In genomic region chr10:59905735-59906416, GRCh38 we compare ENCODE assay signal across 8 cellular contexts. TPM values are rescaled to one million over a fixed set of nuclear protein-coding genes. Genes with fewer than 3 reads are reported as not detected.
DNase-seq lines count a peak whose midpoint lies in the region; ATAC-seq and TF ChIP-seq lines count a peak whose summit lies in the region.

No MANE protein-coding gene starts in this region.

- in situ Hi-C loops in mammary epithelial cell (cut with MboI; ENCODE audit: low sequenced_read_pairs in 2 of 2), result loop anchor here in 1 of 2 donors (5.0 kb wide), 1 partner anchor 34 kb away; no protein-coding TSS in a partner anchor

- DNase-seq in NCI-H69 (lab: John Stamatoyannopoulos, UW) (peak; percentile 51), mammary epithelial cell (no peak), right lobe of liver (peak in 2 of 3 donors; percentile 34 to 60), superior temporal gyrus (ENCODE audit: extremely low spot score) (peak; percentile 13), NCI-H226 (no peak), NCI-H1105 (lab: John Stamatoyannopoulos, UW) (no peak)

- BruUV-seq in mammary epithelial cell (replicated peaks; lab: Mats Ljungman, UMichigan), result TSS peak; percentile 15

- ATAC-seq in GM19438 (IDR thresholded peaks at IDR 0.05; ENCODE audit: low read depth, unreplicated experiment) (peak; percentile 4), right lobe of liver (no peak), GM21423 (IDR thresholded peaks at IDR 0.05; ENCODE audit: unreplicated experiment) (no peak)

- H3K4me2 ChIP-seq in mammary epithelial cell (ENCODE audit: insufficient read depth, low read depth, low read length), result peak overlapping the region; percentile 92

- H3K79me2 ChIP-seq in mammary epithelial cell (ENCODE audit: insufficient read depth, low read length), result peaks cover 54% of the 10 kb centered on the region

- dilution Hi-C loops in mammary epithelial cell (cut with HindIII; ENCODE audit: low sequenced_read_pairs), result no loop called here

- H3K9ac ChIP-seq in mammary epithelial cell (ENCODE audit: insufficient read depth, low read length), result peak overlapping the region; percentile 94

- H3K9me3 ChIP-seq in mammary epithelial cell (replicated peaks; ENCODE audit: insufficient read depth, low read length), result no peaks in the 10 kb centered on the region
- no peaks in the 10 kb centered on the region for H3K9me3 ChIP-seq in right lobe of liver

- no peaks in the 10 kb centered on the region for H3K27me3 ChIP-seq in mammary epithelial cell (ENCODE audit: insufficient read depth, low read length)
- no peaks in the 10 kb centered on the region for H3K27me3 ChIP-seq in right lobe of liver

- no peaks in the 10 kb centered on the region for H3K36me3 ChIP-seq in mammary epithelial cell (ENCODE audit: insufficient read depth, low read length)
- no peaks in the 10 kb centered on the region for H3K36me3 ChIP-seq in right lobe of liver

- CTCF ChIA-PET in mammary epithelial cell (lab: Charles Lee; ENCODE audit: low non-redundant PET), result interaction anchor here (0.6 to 1.2 kb wide), 5 partner anchors 40 to 283 kb away, joined by 3 to 16 read pairs (median 3); no protein-coding TSS in a partner anchor

- H3K4me1 ChIP-seq in mammary epithelial cell (ENCODE audit: insufficient read depth, low read length), result peaks cover 56% of the 10 kb centered on the region
- peaks cover 0 to 16% (median 7%) of the 10 kb centered on the region in 4 donors for H3K4me1 ChIP-seq in right lobe of liver

- TF ChIP-seq CTCF in mammary epithelial cell (conservative IDR thresholded peaks at IDR 0.05 in 1 of 2, IDR thresholded peaks at IDR 0.05 in 1 of 2; ENCODE audit: extremely low read depth in 1 of 2, insufficient read depth in 1 of 2, low read depth in 1 of 2, low read length in 2 of 2) (no peak), right lobe of liver (IDR thresholded peaks at IDR 0.05) (no peak)

- peak overlapping the region; percentile 86 for H2AFZ ChIP-seq in mammary epithelial cell (ENCODE audit: low read depth, low read length)

- H3K27ac ChIP-seq in mammary epithelial cell (ENCODE audit: insufficient read depth, low read depth, low read length), result peak overlapping the region; percentile 98
- peak overlapping the region; percentile 83 to 97 (median 89) for H3K27ac ChIP-seq in right lobe of liver

- no peaks in the 10 kb centered on the region for H4K20me1 ChIP-seq in mammary epithelial cell (ENCODE audit: insufficient read depth, low read length)

- H3K4me3 ChIP-seq in mammary epithelial cell (replicated peaks in 1 of 3; ENCODE audit: insufficient read depth in 1 of 3, low read depth in 2 of 3, low read length in 3 of 3), result peak overlapping the region; percentile 86 to 97 (median 97)
- peak overlapping the region; percentile 87 to 95 (median 88) for H3K4me3 ChIP-seq in right lobe of liver

- TF ChIP-seq POLR2A in right lobe of liver (IDR thresholded peaks at IDR 0.05), result no peak

- intact Hi-C loops in mammary epithelial cell (cut with micrococcal nuclease), result loop anchor here (1.0 to 5.0 kb wide), 6 partner anchors 33 to 276 kb away; no protein-coding TSS in a partner anchor
- intact Hi-C loops in right lobe of liver (cut with DNase I), result no loop called here

- no CpG with 5 or more reads among the region's 56 CpGs for WGBS in mammary epithelial cell (ENCODE audit: low coverage, missing lambda C conversion rate)
- 0% methylated on average over 11 of the region's 56 CpGs for WGBS in right lobe of liver (ENCODE audit: insufficient coverage, low coverage, low lambda C conversion rate, missing lambda C conversion rate)

RNA-seq across cellular contexts. Expression of gene CCDC6, which starts 0.5 kb away (rescaled TPM):
- 10 to 100 TPM; 52.4 to 76.0 TPM for total RNA-seq in mammary epithelial cell
- polyA plus RNA-seq in mammary epithelial cell, result 31.9 TPM
- 65.6 TPM for polyA minus RNA-seq in mammary epithelial cell
- 10 to 100 TPM in 5 of 6 experiments, 1 to 10 TPM in 1; 9.2 to 20.4 (median 14.8) TPM for total RNA-seq in right lobe of liver

Comparison
In these comparisons a context has a peak if more than half of its experiments do, and no peak if none do; other contexts are left out.
1. DNase-seq: peak in NCI-H69 (single experiment), right lobe of liver (2 of 3) and superior temporal gyrus (single experiment); none in mammary epithelial cell (single experiment), NCI-H226 (single experiment) and NCI-H1105 (single experiment).